In genomic region chr1:2547210-2548067, GRCh38 we compare ENCODE assay signal across 2 cellular contexts.
TF ChIP-seq lines count a peak whose summit lies in the region.

No MANE protein-coding gene starts in this region.

TF ChIP-seq in HEK293, 187 proteins besides CTCF, POLR2A, EP300 and RAD21 (continues in another document):
- TF ChIP-seq EGR2 (tag by site-specific recombination; IDR thresholded peaks at IDR 0.05; ENCODE audit: low read depth) (no peak; the same call in 1 of the 2 replicates), ZNF121 (tag by site-specific recombination; IDR thresholded peaks at IDR 0.05) (0 out of 2 replicates have a peak, but pooled peaks have one; percentile 7), ELK4 (IDR thresholded peaks at IDR 0.05; ENCODE audit: borderline replicate concordance, low read depth, low read length) (no peak), ZBTB10 (tag by site-specific recombination; IDR thresholded peaks at IDR 0.05) (no peak; the same call in 1 of the 2 replicates), ZNF473 (tag by site-specific recombination; IDR thresholded peaks at IDR 0.05) (no peak), ZNF398 (tag by site-specific recombination; IDR thresholded peaks at IDR 0.05) (peak; percentile 67), ZNF548 (tag by site-specific recombination; IDR thresholded peaks at IDR 0.05) (no peak), PATZ1 (tag by site-specific recombination; IDR thresholded peaks at IDR 0.05) (peak; percentile 59; the same call in 1 of the 2 replicates), ZNF580 (tag by site-specific recombination; IDR thresholded peaks at IDR 0.05) (no peak), ZNF510 (tag by site-specific recombination; IDR thresholded peaks at IDR 0.05; ENCODE audit: insufficient replicate concordance) (no peak), ZNF324 (tag by site-specific recombination; IDR thresholded peaks at IDR 0.05) (no peak), ZNF341 (tag by site-specific recombination; IDR thresholded peaks at IDR 0.05; ENCODE audit: low read depth) (peak; percentile 96), ZNF776 (tag by site-specific recombination; IDR thresholded peaks at IDR 0.05; ENCODE audit: borderline replicate concordance) (no peak), SP2 (tag by site-specific recombination; IDR thresholded peaks at IDR 0.05) (no peak), ZSCAN16 (tag by site-specific recombination; IDR thresholded peaks at IDR 0.05) (no peak), ZNF623 (tag by site-specific recombination; IDR thresholded peaks at IDR 0.05) (no peak), SCRT1 (tag by site-specific recombination; IDR thresholded peaks at IDR 0.05; ENCODE audit: borderline replicate concordance) (no peak), ZIC2 (tag by site-specific recombination; IDR thresholded peaks at IDR 0.05) (peak; percentile 99), GFI1B (tag by site-specific recombination; IDR thresholded peaks at IDR 0.05) (no peak), ZNF561 (tag by site-specific recombination; IDR thresholded peaks at IDR 0.05; ENCODE audit: borderline replicate concordance) (peak; percentile 75), ZNF76 (tag by site-specific recombination; IDR thresholded peaks at IDR 0.05; ENCODE audit: borderline replicate concordance, low read depth) (no peak), HOXD13 (CRISPR knock-in tag; IDR thresholded peaks at IDR 0.05; ENCODE audit: borderline replicate concordance) (no peak)

TF ChIP-seq in endothelial cell of umbilical vein, 7 proteins besides CTCF, POLR2A, EP300 and RAD21:
- TF ChIP-seq FOS (IDR thresholded peaks at IDR 0.05; ENCODE audit: borderline replicate concordance, insufficient read depth, low read length) (no peak), MAX (IDR thresholded peaks at IDR 0.05; ENCODE audit: insufficient read depth, insufficient read length) (no peak), JUN (IDR thresholded peaks at IDR 0.05; ENCODE audit: borderline replicate concordance, insufficient read depth, insufficient read length, low read depth) (no peak), EZH2 (IDR thresholded peaks at IDR 0.05; ENCODE audit: borderline replicate concordance, low read depth, low read length, severe bottlenecking) (no peak), GATA2 (IDR thresholded peaks at IDR 0.05; ENCODE audit: insufficient read depth, insufficient read length, low read depth, low read length) (no peak), MYC (IDR thresholded peaks at IDR 0.05; ENCODE audit: low read depth, low read length) (no peak), POLR2AphosphoS5 (IDR thresholded peaks at IDR 0.05; ENCODE audit: insufficient read depth, low read depth, low read length) (no peak)
